In the genomic region with DNA sequence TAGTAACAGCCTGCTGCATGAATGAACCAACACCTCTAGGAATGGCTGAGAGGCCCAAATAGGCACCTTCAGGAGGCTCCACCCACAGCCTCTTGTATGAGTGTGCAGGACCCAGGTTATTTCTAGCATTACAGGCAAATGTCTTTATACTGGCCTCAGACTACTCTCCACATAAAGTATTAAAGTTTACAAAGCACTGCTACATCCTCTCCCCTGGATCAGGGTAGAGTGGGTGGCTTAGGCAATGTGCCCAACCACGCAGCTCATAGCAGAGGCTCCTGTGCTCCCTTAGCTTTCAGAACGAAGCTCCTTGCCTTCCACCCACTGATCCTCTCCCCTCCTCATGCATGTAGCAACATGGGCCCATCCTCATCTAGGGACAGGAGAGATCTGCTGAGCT, we compare ENCODE assay signal across 2 cellular contexts.
TF ChIP-seq lines count a peak whose summit lies in the region.

No MANE protein-coding gene starts in this region.

TF ChIP-seq in WTC11, 78 proteins besides CTCF, POLR2A, EP300 and RAD21:
- TF ChIP-seq MLX (CRISPR knock-in tag; IDR thresholded peaks at IDR 0.05) (no peak), RELA (CRISPR knock-in tag; IDR thresholded peaks at IDR 0.05; ENCODE audit: borderline replicate concordance) (no peak), PREB (CRISPR knock-in tag; IDR thresholded peaks at IDR 0.05; ENCODE audit: borderline replicate concordance) (no peak), PRRX2 (CRISPR knock-in tag; IDR thresholded peaks at IDR 0.05) (no peak), MYBL2 (CRISPR knock-in tag; IDR thresholded peaks at IDR 0.05) (no peak), ZNF396 (CRISPR knock-in tag; IDR thresholded peaks at IDR 0.05; ENCODE audit: borderline replicate concordance) (no peak), ATF2 (CRISPR knock-in tag; IDR thresholded peaks at IDR 0.05; ENCODE audit: borderline replicate concordance, low read depth) (no peak)
- TF ChIP-seq, protein P1, sequence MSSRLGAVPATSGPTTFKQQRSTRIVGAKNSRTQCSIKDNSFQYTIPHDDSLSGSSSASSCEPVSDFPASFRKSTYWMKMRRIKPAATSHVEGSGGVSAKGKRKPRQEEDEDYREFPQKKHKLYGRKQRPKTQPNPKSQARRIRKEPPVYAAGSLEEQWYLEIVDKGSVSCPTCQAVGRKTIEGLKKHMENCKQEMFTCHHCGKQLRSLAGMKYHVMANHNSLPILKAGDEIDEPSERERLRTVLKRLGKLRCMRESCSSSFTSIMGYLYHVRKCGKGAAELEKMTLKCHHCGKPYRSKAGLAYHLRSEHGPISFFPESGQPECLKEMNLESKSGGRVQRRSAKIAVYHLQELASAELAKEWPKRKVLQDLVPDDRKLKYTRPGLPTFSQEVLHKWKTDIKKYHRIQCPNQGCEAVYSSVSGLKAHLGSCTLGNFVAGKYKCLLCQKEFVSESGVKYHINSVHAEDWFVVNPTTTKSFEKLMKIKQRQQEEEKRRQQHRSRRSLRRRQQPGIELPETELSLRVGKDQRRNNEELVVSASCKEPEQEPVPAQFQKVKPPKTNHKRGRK (CRISPR knock-in tag; IDR thresholded peaks at IDR 0.05; ENCODE audit: borderline replicate concordance): no peak
- TF ChIP-seq, protein P2, sequence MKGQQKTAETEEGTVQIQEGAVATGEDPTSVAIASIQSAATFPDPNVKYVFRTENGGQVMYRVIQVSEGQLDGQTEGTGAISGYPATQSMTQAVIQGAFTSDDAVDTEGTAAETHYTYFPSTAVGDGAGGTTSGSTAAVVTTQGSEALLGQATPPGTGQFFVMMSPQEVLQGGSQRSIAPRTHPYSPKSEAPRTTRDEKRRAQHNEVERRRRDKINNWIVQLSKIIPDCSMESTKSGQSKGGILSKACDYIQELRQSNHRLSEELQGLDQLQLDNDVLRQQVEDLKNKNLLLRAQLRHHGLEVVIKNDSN (CRISPR knock-in tag; IDR thresholded peaks at IDR 0.05): no peak
- TF ChIP-seq, protein P3, sequence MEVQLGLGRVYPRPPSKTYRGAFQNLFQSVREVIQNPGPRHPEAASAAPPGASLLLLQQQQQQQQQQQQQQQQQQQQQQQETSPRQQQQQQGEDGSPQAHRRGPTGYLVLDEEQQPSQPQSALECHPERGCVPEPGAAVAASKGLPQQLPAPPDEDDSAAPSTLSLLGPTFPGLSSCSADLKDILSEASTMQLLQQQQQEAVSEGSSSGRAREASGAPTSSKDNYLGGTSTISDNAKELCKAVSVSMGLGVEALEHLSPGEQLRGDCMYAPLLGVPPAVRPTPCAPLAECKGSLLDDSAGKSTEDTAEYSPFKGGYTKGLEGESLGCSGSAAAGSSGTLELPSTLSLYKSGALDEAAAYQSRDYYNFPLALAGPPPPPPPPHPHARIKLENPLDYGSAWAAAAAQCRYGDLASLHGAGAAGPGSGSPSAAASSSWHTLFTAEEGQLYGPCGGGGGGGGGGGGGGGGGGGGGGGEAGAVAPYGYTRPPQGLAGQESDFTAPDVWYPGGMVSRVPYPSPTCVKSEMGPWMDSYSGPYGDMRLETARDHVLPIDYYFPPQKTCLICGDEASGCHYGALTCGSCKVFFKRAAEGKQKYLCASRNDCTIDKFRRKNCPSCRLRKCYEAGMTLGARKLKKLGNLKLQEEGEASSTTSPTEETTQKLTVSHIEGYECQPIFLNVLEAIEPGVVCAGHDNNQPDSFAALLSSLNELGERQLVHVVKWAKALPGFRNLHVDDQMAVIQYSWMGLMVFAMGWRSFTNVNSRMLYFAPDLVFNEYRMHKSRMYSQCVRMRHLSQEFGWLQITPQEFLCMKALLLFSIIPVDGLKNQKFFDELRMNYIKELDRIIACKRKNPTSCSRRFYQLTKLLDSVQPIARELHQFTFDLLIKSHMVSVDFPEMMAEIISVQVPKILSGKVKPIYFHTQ (CRISPR knock-in tag; IDR thresholded peaks at IDR 0.05): no peak
TF ChIP-seq in WTC11: peak in this region for 0.

TF ChIP-seq in GM23338, 12 proteins besides CTCF, POLR2A, EP300 and RAD21 (continued from another document):
- no peak for TF ChIP-seq NANOG (IDR thresholded peaks at IDR 0.05; ENCODE audit: borderline replicate concordance)
- TF ChIP-seq JUNB (IDR thresholded peaks at IDR 0.05; ENCODE audit: unreplicated experiment): no peak
- TF ChIP-seq, protein P4, sequence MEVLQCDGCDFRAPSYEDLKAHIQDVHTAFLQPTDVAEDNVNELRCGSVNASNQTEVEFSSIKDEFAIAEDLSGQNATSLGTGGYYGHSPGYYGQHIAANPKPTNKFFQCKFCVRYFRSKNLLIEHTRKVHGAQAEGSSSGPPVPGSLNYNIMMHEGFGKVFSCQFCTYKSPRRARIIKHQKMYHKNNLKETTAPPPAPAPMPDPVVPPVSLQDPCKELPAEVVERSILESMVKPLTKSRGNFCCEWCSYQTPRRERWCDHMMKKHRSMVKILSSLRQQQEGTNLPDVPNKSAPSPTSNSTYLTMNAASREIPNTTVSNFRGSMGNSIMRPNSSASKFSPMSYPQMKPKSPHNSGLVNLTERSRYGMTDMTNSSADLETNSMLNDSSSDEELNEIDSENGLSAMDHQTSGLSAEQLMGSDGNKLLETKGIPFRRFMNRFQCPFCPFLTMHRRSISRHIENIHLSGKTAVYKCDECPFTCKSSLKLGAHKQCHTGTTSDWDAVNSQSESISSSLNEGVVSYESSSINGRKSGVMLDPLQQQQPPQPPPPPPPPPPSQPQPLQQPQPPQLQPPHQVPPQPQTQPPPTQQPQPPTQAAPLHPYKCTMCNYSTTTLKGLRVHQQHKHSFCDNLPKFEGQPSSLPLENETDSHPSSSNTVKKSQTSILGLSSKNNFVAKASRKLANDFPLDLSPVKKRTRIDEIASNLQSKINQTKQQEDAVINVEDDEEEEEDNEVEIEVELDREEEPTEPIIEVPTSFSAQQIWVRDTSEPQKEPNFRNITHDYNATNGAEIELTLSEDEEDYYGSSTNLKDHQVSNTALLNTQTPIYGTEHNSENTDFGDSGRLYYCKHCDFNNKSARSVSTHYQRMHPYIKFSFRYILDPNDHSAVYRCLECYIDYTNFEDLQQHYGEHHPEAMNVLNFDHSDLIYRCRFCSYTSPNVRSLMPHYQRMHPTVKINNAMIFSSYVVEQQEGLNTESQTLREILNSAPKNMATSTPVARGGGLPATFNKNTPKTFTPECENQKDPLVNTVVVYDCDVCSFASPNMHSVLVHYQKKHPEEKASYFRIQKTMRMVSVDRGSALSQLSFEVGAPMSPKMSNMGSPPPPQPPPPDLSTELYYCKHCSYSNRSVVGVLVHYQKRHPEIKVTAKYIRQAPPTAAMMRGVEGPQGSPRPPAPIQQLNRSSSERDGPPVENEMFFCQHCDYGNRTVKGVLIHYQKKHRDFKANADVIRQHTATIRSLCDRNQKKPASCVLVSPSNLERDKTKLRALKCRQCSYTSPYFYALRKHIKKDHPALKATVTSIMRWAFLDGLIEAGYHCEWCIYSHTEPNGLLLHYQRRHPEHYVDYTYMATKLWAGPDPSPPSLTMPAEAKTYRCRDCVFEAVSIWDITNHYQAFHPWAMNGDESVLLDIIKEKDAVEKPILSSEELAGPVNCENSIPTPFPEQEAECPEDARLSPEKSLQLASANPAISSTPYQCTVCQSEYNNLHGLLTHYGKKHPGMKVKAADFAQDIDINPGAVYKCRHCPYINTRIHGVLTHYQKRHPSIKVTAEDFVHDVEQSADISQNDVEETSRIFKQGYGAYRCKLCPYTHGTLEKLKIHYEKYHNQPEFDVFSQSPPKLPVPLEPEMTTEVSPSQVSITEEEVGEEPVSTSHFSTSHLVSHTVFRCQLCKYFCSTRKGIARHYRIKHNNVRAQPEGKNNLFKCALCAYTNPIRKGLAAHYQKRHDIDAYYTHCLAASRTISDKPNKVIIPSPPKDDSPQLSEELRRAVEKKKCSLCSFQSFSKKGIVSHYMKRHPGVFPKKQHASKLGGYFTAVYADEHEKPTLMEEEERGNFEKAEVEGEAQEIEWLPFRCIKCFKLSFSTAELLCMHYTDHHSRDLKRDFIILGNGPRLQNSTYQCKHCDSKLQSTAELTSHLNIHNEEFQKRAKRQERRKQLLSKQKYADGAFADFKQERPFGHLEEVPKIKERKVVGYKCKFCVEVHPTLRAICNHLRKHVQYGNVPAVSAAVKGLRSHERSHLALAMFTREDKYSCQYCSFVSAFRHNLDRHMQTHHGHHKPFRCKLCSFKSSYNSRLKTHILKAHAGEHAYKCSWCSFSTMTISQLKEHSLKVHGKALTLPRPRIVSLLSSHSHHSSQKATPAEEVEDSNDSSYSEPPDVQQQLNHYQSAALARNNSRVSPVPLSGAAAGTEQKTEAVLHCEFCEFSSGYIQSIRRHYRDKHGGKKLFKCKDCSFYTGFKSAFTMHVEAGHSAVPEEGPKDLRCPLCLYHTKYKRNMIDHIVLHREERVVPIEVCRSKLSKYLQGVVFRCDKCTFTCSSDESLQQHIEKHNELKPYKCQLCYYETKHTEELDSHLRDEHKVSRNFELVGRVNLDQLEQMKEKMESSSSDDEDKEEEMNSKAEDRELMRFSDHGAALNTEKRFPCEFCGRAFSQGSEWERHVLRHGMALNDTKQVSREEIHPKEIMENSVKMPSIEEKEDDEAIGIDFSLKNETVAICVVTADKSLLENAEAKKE (CRISPR knock-in tag; IDR thresholded peaks at IDR 0.05): no peak
- TF ChIP-seq EZH2phosphoT487 (IDR thresholded peaks at IDR 0.05; ENCODE audit: unreplicated experiment): no peak
- no peak for TF ChIP-seq STAT1 (IDR thresholded peaks at IDR 0.05; ENCODE audit: unreplicated experiment)
- no peak for TF ChIP-seq ZNF331 (CRISPR knock-in tag; IDR thresholded peaks at IDR 0.05; ENCODE audit: low read depth)
- no peak for TF ChIP-seq REST (IDR thresholded peaks at IDR 0.05; ENCODE audit: unreplicated experiment)
